ENCODE assay signal across 8 cellular contexts in the genomic region with DNA sequence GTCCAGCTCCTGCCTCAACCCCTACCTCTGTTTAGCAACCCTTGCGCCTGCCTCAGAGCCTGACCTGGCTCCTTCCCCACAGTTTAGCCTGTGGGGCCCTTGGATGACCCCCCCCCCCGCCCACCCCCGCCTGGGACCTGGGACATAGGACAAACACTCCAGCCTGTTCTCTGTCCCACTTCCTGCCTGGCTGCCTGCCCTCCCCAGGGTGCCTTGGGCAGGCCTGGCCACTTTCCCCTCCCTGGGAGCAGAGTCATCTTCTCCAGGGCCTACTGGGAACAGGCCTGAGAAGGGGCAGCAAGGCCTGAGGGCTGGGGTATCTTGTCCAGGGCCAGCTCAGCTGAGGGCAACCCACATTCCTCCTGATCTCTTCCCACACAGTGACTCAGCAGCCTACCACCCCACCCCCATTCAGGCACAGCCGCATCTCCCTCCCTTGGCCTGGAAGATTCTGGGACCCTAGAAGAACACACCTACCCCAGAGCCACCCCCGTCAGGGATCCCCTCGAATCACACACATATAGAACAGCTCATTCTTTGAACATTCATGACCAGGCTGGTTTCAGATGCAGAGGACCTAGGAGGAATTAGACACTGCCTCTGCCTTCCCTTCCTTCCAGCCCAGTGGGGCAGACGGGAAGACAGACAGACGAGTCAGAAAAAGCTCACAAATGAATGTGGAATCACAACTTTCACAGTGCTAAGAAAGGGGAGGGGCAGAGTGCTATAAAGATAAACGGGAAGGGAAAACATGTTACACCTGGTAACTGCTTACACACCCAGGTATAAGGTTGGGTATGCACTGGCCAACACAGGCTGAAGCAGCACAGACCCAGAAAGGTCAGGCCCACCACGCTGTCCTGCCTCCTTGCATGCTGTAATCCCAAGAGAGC. TPM values are rescaled to one million over a fixed set of nuclear protein-coding genes. Genes with fewer than 3 reads are reported as not detected.
DNase-seq lines count a peak whose midpoint lies in the region; ATAC-seq and TF ChIP-seq lines count a peak whose summit lies in the region.
"Had no signal": no experiment of that assay in that cellular context is flagged by ENCODE, and none has a peak within 500 bp of the region (broad histone marks: within the 10 kb centered on the region; RNA-seq: fewer than 3 reads in every experiment).

No MANE protein-coding gene starts in this region.

- H3K27ac ChIP-seq in right atrium auricular region: peak overlapping the region; percentile 94 to 95

- no peaks in the 10 kb centered on the region for H3K9me3 Mint-ChIP-seq in activated naive CD8-positive, alpha-beta T cell (ENCODE audit: low read depth)
- H3K9me3 Mint-ChIP-seq in stimulated activated naive B cell treated with anti-CD40 and anti-IgM and Interleukin-4, amounts not matched to agents 10 μg/mL and 1 μg/mL and 100 μg/mL, for 72 hours: peaks cover under 1 to 3% of the 10 kb centered on the region in 2 donors
- H3K9me3 Mint-ChIP-seq: activated B cell treated with CpG ODN at 0.5 μM for 24 hours had no signal

- no peak for TF ChIP-seq CTCF in right atrium auricular region (IDR thresholded peaks at IDR 0.05)

- no peaks in the 10 kb centered on the region for H3K27me3 ChIP-seq in right atrium auricular region

- DNase-seq in HPDE6-E6E7 (ENCODE audit: extremely low spot score) (peak; percentile 76), right atrium auricular region (ENCODE audit: low spot score) (peak; percentile 83)
- no peak for DNase-seq in stimulated activated naive B cell treated with anti-CD40 and anti-IgM and Interleukin-4, amounts not matched to agents 10 μg/mL and 1 μg/mL and 100 μg/mL, for 72 hours
- DNase-seq in stimulated activated naive CD4-positive, alpha-beta T cell (lab: John Stamatoyannopoulos, UW): no peak
- DNase-seq: activated B cell treated with CpG ODN at 0.5 μM for 24 hours had no signal

- H3K27ac Mint-ChIP-seq in activated naive CD8-positive, alpha-beta T cell: peak overlapping the region; percentile 85
- peak overlapping the region; percentile 47 for H3K27ac Mint-ChIP-seq in stimulated activated naive B cell treated with anti-CD40 and anti-IgM and Interleukin-4, amounts not matched to agents 10 μg/mL and 1 μg/mL and 100 μg/mL, for 72 hours

- H3K36me3 ChIP-seq in right atrium auricular region: peaks cover 36% of the 10 kb centered on the region

- no peak overlapping the region for H3K4me3 ChIP-seq in right atrium auricular region

- no peak overlapping the region for H3K4me3 Mint-ChIP-seq in activated naive CD8-positive, alpha-beta T cell
- H3K4me3 Mint-ChIP-seq in stimulated activated naive B cell treated with anti-CD40 and anti-IgM and Interleukin-4, amounts not matched to agents 10 μg/mL and 1 μg/mL and 100 μg/mL, for 72 hours: no peak overlapping the region
- H3K4me3 Mint-ChIP-seq: activated B cell treated with CpG ODN at 0.5 μM for 24 hours had no signal

- H3K4me1 ChIP-seq in right atrium auricular region: peaks cover 0 to 64% of the 10 kb centered on the region in 2 donors

- H3K4me1 Mint-ChIP-seq in activated naive CD8-positive, alpha-beta T cell (ENCODE audit: low read depth): peaks cover 27% of the 10 kb centered on the region
- peaks cover 31 to 46% of the 10 kb centered on the region in 2 donors for H3K4me1 Mint-ChIP-seq in stimulated activated naive B cell treated with anti-CD40 and anti-IgM and Interleukin-4, amounts not matched to agents 10 μg/mL and 1 μg/mL and 100 μg/mL, for 72 hours

- no peaks in the 10 kb centered on the region for H3K27me3 Mint-ChIP-seq in activated naive CD8-positive, alpha-beta T cell
- H3K27me3 Mint-ChIP-seq in stimulated activated naive B cell treated with anti-CD40 and anti-IgM and Interleukin-4, amounts not matched to agents 10 μg/mL and 1 μg/mL and 100 μg/mL, for 72 hours: no peaks in the 10 kb centered on the region
- H3K27me3 Mint-ChIP-seq: activated B cell treated with CpG ODN at 0.5 μM for 24 hours had no signal

- no peaks in the 10 kb centered on the region for H3K36me3 Mint-ChIP-seq in activated naive CD8-positive, alpha-beta T cell
- H3K36me3 Mint-ChIP-seq in stimulated activated naive B cell treated with anti-CD40 and anti-IgM and Interleukin-4, amounts not matched to agents 10 μg/mL and 1 μg/mL and 100 μg/mL, for 72 hours: peaks cover 19 to 44% of the 10 kb centered on the region in 2 donors

- no peaks in the 10 kb centered on the region for H3K9me3 ChIP-seq in right atrium auricular region

- ATAC-seq in stimulated activated naive B cell treated with anti-CD40 and anti-IgM and Interleukin-4, amounts not matched to agents 10 μg/mL and 1 μg/mL and 100 μg/mL, for 72 hours (replicated peaks): no peak
- ATAC-seq in HG03457 (IDR thresholded peaks at IDR 0.05; ENCODE audit: unreplicated experiment) (no peak), GM19328 (IDR thresholded peaks at IDR 0.05; ENCODE audit: unreplicated experiment) (no peak)

RNA-seq across cellular contexts. Expression of a gene that starts 6.0 kb away (rescaled TPM):
- total RNA-seq in right atrium auricular region: 10 to 100 TPM in 1 of 2 donors, 1 to 10 TPM in 1; 5.3 to 11.6 TPM

RNA-seq across cellular contexts. Expression of a gene that starts 7.5 kb away (rescaled TPM):
- 1 to 10 TPM; 1.5 to 2.4 TPM for total RNA-seq in right atrium auricular region

RNA-seq across cellular contexts. Expression of a gene that starts 14.3 kb away (rescaled TPM):
- 10 to 100 TPM; 16.9 to 27.8 TPM for total RNA-seq in right atrium auricular region

RNA-seq across cellular contexts. Expression of a gene that starts 38.1 kb away (rescaled TPM):
- 1 to 10 TPM; 1.1 to 3.9 TPM for total RNA-seq in right atrium auricular region

RNA-seq across cellular contexts. Expression of a gene that starts 42.3 kb away (rescaled TPM):
- 1 to 10 TPM in 1 of 2 donors, under 1 TPM in 1; 0.37 to 2.2 TPM for total RNA-seq in right atrium auricular region

Comparison
In these comparisons a context has a peak if more than half of its experiments do, and no peak if none do; other contexts are left out.
1. DNase-seq: peak in HPDE6-E6E7 (single experiment) and right atrium auricular region (single experiment); none in stimulated activated naive B cell treated with anti-CD40 and anti-IgM and Interleukin-4, amounts not matched to agents 10 μg/mL and 1 μg/mL and 100 μg/mL, for 72 hours (single experiment) and stimulated activated naive CD4-positive, alpha-beta T cell (0 of 6).